ENCODE assay signal across 1 cellular context in genomic region chr9:78029601-78030552, GRCh38.
A peak's percentile ranks its signal among the peaks of the same experiment; 100 is the strongest.
TF ChIP-seq lines count a peak whose summit lies in the region.

No MANE protein-coding gene starts in this region.

TF ChIP-seq in K562, 482 proteins besides CTCF, POLR2A, EP300 and RAD21 (continued from another document):
- 0 out of 2 replicates have a peak, but pooled peaks have one; percentile 13 for TF ChIP-seq ZBTB40 (IDR thresholded peaks at IDR 0.05)
- no peak for TF ChIP-seq ZBTB40 (CRISPR knock-in tag; IDR thresholded peaks at IDR 0.05)
- TF ChIP-seq HMBOX1 (IDR thresholded peaks at IDR 0.05), result 0 out of 2 replicates have a peak, but pooled peaks have one; percentile 26
- TF ChIP-seq SOX6 (IDR thresholded peaks at IDR 0.05), result peak; percentile 37; the same call in 1 of the 2 replicates
TF ChIP-seq in K562: peak in this region for 7.
